In genomic region chr10:77507313-77507712, GRCh38 we compare ENCODE assay signal across 25 cellular contexts.
DNase-seq lines count a peak whose midpoint lies in the region; ATAC-seq and TF ChIP-seq lines count a peak whose summit lies in the region.
"Had no signal": no experiment of that assay in that cellular context is flagged by ENCODE, and none has a peak within 500 bp of the region (broad histone marks: within the 10 kb centered on the region; RNA-seq: fewer than 3 reads in every experiment).

No MANE protein-coding gene starts in this region.

- H3K36me3 Mint-ChIP-seq in endodermal cell (ENCODE audit: low read depth), result no peaks in the 10 kb centered on the region
- H3K36me3 Mint-ChIP-seq: natural killer cell had no signal

- H3K27me3 ChIP-seq in right atrium auricular region (no peaks in the 10 kb centered on the region), endodermal cell (ENCODE audit: control insufficient read depth, insufficient read depth, low read length, poor library complexity, severe bottlenecking) (peaks cover 11% of the 10 kb centered on the region)
- H3K27me3 ChIP-seq: breast epithelium had no signal

- H3K27me3 Mint-ChIP-seq in endodermal cell (ENCODE audit: insufficient read depth), result peaks cover 7% of the 10 kb centered on the region

- DNase-seq in Right ventricle myocardium inferior (ENCODE audit: missing footprints) (no peak), right atrium auricular region (ENCODE audit: low spot score) (no peak), amniotic epithelial cell (ENCODE audit: low read depth) (peak; percentile 69), islet precursor cell (peak; percentile 77), endodermal cell (no peak), AG08395 (ENCODE audit: low spot score) (no peak), NCI-H1105 (lab: John Stamatoyannopoulos, UW) (no peak)
- DNase-seq: 8988T; activated CD4-positive, alpha-beta T cell treated with anti-CD3 and anti-CD28 coated beads, Interleukin-2, amount 10 ng/mL, durations not matched to agents 7 days and 5 days; activated naive CD4-positive, alpha-beta T cell treated with anti-CD3 and anti-CD28 coated beads, Interleukin-2, amount 50 U/mL, for 16 hours; activated T-cell treated with anti-CD3 and anti-CD28 coated beads for 4 hours; effector CD8-positive, alpha-beta T cell; lower lobe of right lung; natural killer cell; NCI-H1105 treated with DMSO at 0.1 percent for 48 hours; NCI-H2171 treated with DMSO at 0.1 percent for 48 hours; right cardiac atrium; SIG-M5; stimulated activated CD4-positive, alpha-beta T cell treated with anti-CD3 and anti-CD28 coated beads, Interleukin-2, amount 100 ng/mL, for 24 hours; T1000 had no signal

- TF ChIP-seq CTCF in right atrium auricular region (IDR thresholded peaks at IDR 0.05) (no peak), endodermal cell (conservative IDR thresholded peaks at IDR 0.05) (no peak)

- H3K9ac ChIP-seq in endodermal cell (ENCODE audit: extremely low read depth, low read length, poor library complexity, severe bottlenecking), result no peak overlapping the region

- H3K4me1 Mint-ChIP-seq in endodermal cell, result peaks cover 21% of the 10 kb centered on the region
- H3K4me1 Mint-ChIP-seq: activated CD4-positive, alpha-beta T cell treated with anti-CD3 and anti-CD28 coated beads, Interleukin-2, amount 10 ng/mL, durations not matched to agents 7 days and 5 days; natural killer cell had no signal

- H3K9me3 Mint-ChIP-seq in endodermal cell, result no peaks in the 10 kb centered on the region
- H3K9me3 Mint-ChIP-seq: activated CD4-positive, alpha-beta T cell treated with anti-CD3 and anti-CD28 coated beads, Interleukin-2, amount 10 ng/mL, durations not matched to agents 7 days and 5 days; natural killer cell had no signal

- no peak overlapping the region for H3K4me3 Mint-ChIP-seq in endodermal cell
- H3K4me3 Mint-ChIP-seq: activated CD4-positive, alpha-beta T cell treated with anti-CD3 and anti-CD28 coated beads, Interleukin-2, amount 10 ng/mL, durations not matched to agents 7 days and 5 days; natural killer cell had no signal

- H3K36me3 ChIP-seq in right atrium auricular region (no peaks in the 10 kb centered on the region), endodermal cell (ENCODE audit: control insufficient read depth, insufficient read depth, low read length) (no peaks in the 10 kb centered on the region)
- H3K36me3 ChIP-seq: breast epithelium, HAP-1, lower lobe of right lung, suprapubic skin had no signal

- 90% methylated on average over 4 to 5 of the region's 5 CpGs for WGBS in endodermal cell (ENCODE audit: insufficient coverage in 1 of 2, insufficient read length in 1 of 2), 2 experiments

- H3K4me3 ChIP-seq in right atrium auricular region, result no peak overlapping the region
- no peak overlapping the region for H3K4me3 ChIP-seq in endodermal cell (ENCODE audit: low read length)
- H3K4me3 ChIP-seq: breast epithelium, GM12878, HAP-1, lower lobe of right lung, suprapubic skin had no signal

- ATAC-seq in Right ventricle myocardium inferior (peak; percentile 66), GM19463 (IDR thresholded peaks at IDR 0.05; ENCODE audit: unreplicated experiment) (no peak)
- ATAC-seq: GM12878, natural killer cell had no signal

- intact Hi-C loops in Right ventricle myocardium inferior (cut with DNase I), result no loop called here

- H3K4me1 ChIP-seq in right atrium auricular region (no peaks in the 10 kb centered on the region), endodermal cell (ENCODE audit: control insufficient read depth, insufficient read depth, low read length) (peaks cover 6% of the 10 kb centered on the region)
- H3K4me1 ChIP-seq: breast epithelium, HAP-1 had no signal

- no peak overlapping the region for H3K27ac Mint-ChIP-seq in endodermal cell
- H3K27ac Mint-ChIP-seq: activated CD4-positive, alpha-beta T cell treated with anti-CD3 and anti-CD28 coated beads, Interleukin-2, amount 10 ng/mL, durations not matched to agents 7 days and 5 days; natural killer cell had no signal

- H3K27ac ChIP-seq in right atrium auricular region (no peak overlapping the region), endodermal cell (ENCODE audit: low read depth, low read length) (no peak overlapping the region)
- H3K27ac ChIP-seq: breast epithelium, lower lobe of right lung, suprapubic skin had no signal

- H3K9me3 ChIP-seq in right atrium auricular region, result no peaks in the 10 kb centered on the region
- H3K9me3 ChIP-seq in endodermal cell (ENCODE audit: control insufficient read depth, low read length), result no peaks in the 10 kb centered on the region
- H3K9me3 ChIP-seq: breast epithelium, HAP-1, lower lobe of right lung, suprapubic skin had no signal

Comparison
In these comparisons a context has a peak if more than half of its experiments do, and no peak if none do; other contexts are left out.
1. DNase-seq: peak in amniotic epithelial cell (single experiment) and islet precursor cell (single experiment); none in Right ventricle myocardium inferior (single experiment), right atrium auricular region (single experiment), endodermal cell (single experiment), AG08395 (single experiment) and NCI-H1105 (single experiment).